Comparison of ENCODE assay signal across 33 cellular contexts in genomic region chr2:7916670-7917069, GRCh38.
"Had no signal": no experiment of that assay in that cellular context is flagged by ENCODE, and none has a peak within 500 bp of the region (broad histone marks: within the 10 kb centered on the region; RNA-seq: fewer than 3 reads in every experiment).

No MANE protein-coding gene starts in this region.

- FAIRE-seq: astrocyte, TTC549 had no signal

- H3K4me3 ChIP-seq: adrenal gland, body of pancreas had no signal

- H3K4me1 ChIP-seq: adrenal gland, body of pancreas, breast epithelium had no signal

- H3K36me3 ChIP-seq: adrenal gland, brain microvascular endothelial cell, breast epithelium had no signal

- H3K27ac ChIP-seq: adrenal gland, body of pancreas, brain microvascular endothelial cell, VCaP had no signal

- DNase-seq: activated B cell treated with CpG ODN at 0.5 μM for 24 hours; activated CD4-positive, alpha-beta memory T cell treated with anti-CD3 and anti-CD28 coated beads for 36 hours; activated CD4-positive, alpha-beta T cell treated with anti-CD3 and anti-CD28 coated beads for 4 hours; activated CD4-positive, alpha-beta T cell treated with anti-CD3 and anti-CD28 coated beads, Interleukin-2, amount 10 ng/mL, durations not matched to agents 24 days and 14 days; activated CD4-positive, alpha-beta T cell treated with anti-CD3 and anti-CD28 coated beads, Interleukin-2, amount 50 U/mL, for 1 hour; activated CD4-positive, alpha-beta T cell treated with anti-CD3 and anti-CD28 coated beads, Interleukin-2, amount 50 U/mL, for 4 hours; activated CD4-positive, CD25-positive, alpha-beta regulatory T cell treated with anti-CD3 and anti-CD28 coated beads, Interleukin-2, amount 50 U/mL, for 72 hours; activated CD8-positive, alpha-beta memory T cell treated with anti-CD3 and anti-CD28 coated beads, Interleukin-2, amount 50 U/mL, for 4 hours; activated CD8-positive, alpha-beta T cell treated with anti-CD3 and anti-CD28 coated beads for 36 hours; activated effector memory CD4-positive, alpha-beta T cell treated with anti-CD3 and anti-CD28 coated beads, Interleukin-2, amount 50 U/mL, for 16 hours; activated gamma-delta T cell treated with Interleukin-2 at 50 U/mL for 16 hours; activated naive CD4-positive, alpha-beta T cell; activated naive CD4-positive, alpha-beta T cell treated with anti-CD3 and anti-CD28 coated beads for 36 hours; activated naive CD4-positive, alpha-beta T cell treated with anti-CD3 and anti-CD28 coated beads, Interleukin-2, amount 50 U/mL, for 16 hours; activated naive CD8-positive, alpha-beta T cell treated with anti-CD3 and anti-CD28 coated beads for 36 hours; activated T-cell treated with anti-CD3 and anti-CD28 coated beads for 4 hours; activated T-cell treated with anti-CD3 and anti-CD28 coated beads, Interleukin-2, amount 50 U/mL, for 1 hour; activated T-cell treated with anti-CD3 and anti-CD28 coated beads, Interleukin-2, amount 50 U/mL, for 4 hours; activated T-cell treated with anti-CD3 and anti-CD28 coated beads, Interleukin-2, amount 50 U/mL, for 72 hours; adrenal gland; amniotic stem cell; aorta; body of pancreas; brain microvascular endothelial cell; caudate nucleus; cerebellar nuclear complex; T-helper 9 cell had no signal

- H3K9me3 ChIP-seq: adrenal gland, body of pancreas, breast epithelium had no signal

- ATAC-seq: activated CD8-positive, alpha-beta T cell treated with anti-CD3 and anti-CD28 coated beads for 36 hours; activated naive CD4-positive, alpha-beta T cell treated with anti-CD3 and anti-CD28 coated beads, Interleukin-2, amount 50 U/mL, for 72 hours; activated T-cell treated with anti-CD3 and anti-CD28 coated beads, Interleukin-2, amount 50 U/mL, for 4 hours; activated T-cell treated with anti-CD3 and anti-CD28 coated beads, Interleukin-2, amount 50 U/mL, for 72 hours; activated T-helper 17 cell treated with anti-CD3 and anti-CD28 coated beads, Interleukin-2, amount 50 U/mL, for 72 hours; body of pancreas had no signal

- H3K27me3 ChIP-seq: adrenal gland, body of pancreas, brain microvascular endothelial cell, breast epithelium had no signal
